ENCODE assay signal across 20 cellular contexts in the genomic region with DNA sequence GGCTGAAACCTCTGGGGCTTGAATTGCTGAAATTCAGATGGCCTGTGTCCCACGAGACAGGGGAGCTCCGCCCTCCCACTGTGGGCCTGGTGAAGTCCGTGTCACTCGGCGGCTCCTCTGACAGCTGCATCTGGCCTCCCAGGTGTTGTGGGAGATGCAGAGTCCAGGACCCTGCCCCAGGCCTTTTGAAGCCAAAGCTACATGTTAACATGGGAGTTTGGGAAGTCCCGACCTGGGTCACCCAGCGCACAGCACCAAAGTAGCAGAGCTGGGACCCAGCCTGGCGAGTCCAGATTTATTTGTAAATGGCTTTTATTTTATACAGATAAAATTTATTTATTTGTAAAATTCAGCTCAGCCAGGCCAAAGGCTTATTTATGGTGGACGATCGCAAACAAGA. TPM values are rescaled to one million over a fixed set of nuclear protein-coding genes. Genes with fewer than 3 reads are reported as not detected.
DNase-seq lines count a peak whose midpoint lies in the region; ATAC-seq and TF ChIP-seq lines count a peak whose summit lies in the region.
"Had no signal": no experiment of that assay in that cellular context is flagged by ENCODE, and none has a peak within 500 bp of the region (broad histone marks: within the 10 kb centered on the region; RNA-seq: fewer than 3 reads in every experiment).

No MANE protein-coding gene starts in this region.

- no peak overlapping the region for H3K4me3 Mint-ChIP-seq in WTC11
- H3K4me3 Mint-ChIP-seq: CD8-positive, alpha-beta T cell; HFFc6 had no signal

- intact Hi-C loops in Right ventricle myocardium superior (cut with DNase I): no loop called here
- intact Hi-C loops in right cardiac atrium (cut with DNase I): no loop called here
- intact Hi-C loops in sciatic nerve (cut with DNase I): no loop called here

- H3K27ac ChIP-seq in right cardiac atrium (ENCODE audit: low read length) (no peak overlapping the region), SJCRH30 (no peak overlapping the region)
- H3K27ac ChIP-seq: 22Rv1; A549; BLaER1 treated with 17β-estradiol and CSF1 and Interleukin-3, amounts not matched to agents 10 nM and 100 nM had no signal

- H3K9me3 Mint-ChIP-seq in WTC11: no peaks in the 10 kb centered on the region
- H3K9me3 Mint-ChIP-seq: CD8-positive, alpha-beta T cell had no signal

- no peak overlapping the region for H3K27ac Mint-ChIP-seq in WTC11
- H3K27ac Mint-ChIP-seq: CD8-positive, alpha-beta T cell; HFFc6 had no signal

- H3K27me3 ChIP-seq in right cardiac atrium (ENCODE audit: control insufficient read depth, insufficient read depth) (no peaks in the 10 kb centered on the region), SJCRH30 (no peaks in the 10 kb centered on the region)
- H3K27me3 ChIP-seq: BLaER1 treated with 17β-estradiol and CSF1 and Interleukin-3, amounts not matched to agents 10 nM and 100 nM had no signal

- H3K27me3 Mint-ChIP-seq in WTC11 (ENCODE audit: low read depth): no peaks in the 10 kb centered on the region

- CTCF ChIA-PET in WTC11 (lab: Charles Lee): interaction anchor here (1.0 kb wide), 1 partner anchor 131 kb away, joined by 3 read pairs; no protein-coding TSS in a partner anchor

- POLR2A ChIA-PET in WTC11 (lab: Charles Lee): no interaction called here

- H3K36me3 ChIP-seq in SJCRH30: no peaks in the 10 kb centered on the region

- 84% methylated on average over 10 of the region's 10 CpGs for WGBS in right cardiac atrium

- H3K4me1 ChIP-seq in right cardiac atrium (ENCODE audit: control insufficient read depth, insufficient read depth, low read length) (no peaks in the 10 kb centered on the region), SJCRH30 (no peaks in the 10 kb centered on the region)
- H3K4me1 ChIP-seq: A549 had no signal

- DNase-seq in Right ventricle myocardium superior (peak; percentile 10), right cardiac atrium (no peak), WTC11 (ENCODE audit: low spot score) (peak; percentile 7), sciatic nerve (ENCODE audit: low spot score) (peak; percentile 39), NAMALWA (ENCODE audit: low spot score) (no peak), SJCRH30 (no peak)
- DNase-seq: AML-193; Calu3; CD8-positive, alpha-beta T cell; DMS79 treated with DMSO at 0.1 percent for 48 hours; GF-D8; GOT3; H7; HFFc6; IMR-90 had no signal

- H3K4me3 ChIP-seq in right cardiac atrium (ENCODE audit: low read length) (no peak overlapping the region), SJCRH30 (no peak overlapping the region)
- H3K4me3 ChIP-seq: A549; BLaER1 treated with 17β-estradiol and CSF1 and Interleukin-3, amounts not matched to agents 10 nM and 100 nM had no signal

- peaks cover 25% of the 10 kb centered on the region for H3K36me3 Mint-ChIP-seq in WTC11

- TF ChIP-seq CTCF in WTC11 (IDR thresholded peaks at IDR 0.05): no peak

- H3K9me3 ChIP-seq in right cardiac atrium (ENCODE audit: control insufficient read depth, low read length): no peaks in the 10 kb centered on the region
- no peaks in the 10 kb centered on the region for H3K9me3 ChIP-seq in SJCRH30 (replicated peaks)
- H3K9me3 ChIP-seq: A549; BLaER1 treated with 17β-estradiol and CSF1 and Interleukin-3, amounts not matched to agents 10 nM and 100 nM had no signal

- ATAC-seq in Right ventricle myocardium superior (ENCODE audit: poor library complexity) (no peak), right cardiac atrium (no peak), WTC11 (no peak), sciatic nerve (no peak), HG03135 (IDR thresholded peaks at IDR 0.05; ENCODE audit: unreplicated experiment) (no peak)
- ATAC-seq: A549; CD8-positive, alpha-beta T cell; HCT116 had no signal

- H3K4me1 Mint-ChIP-seq in WTC11: peaks cover 10% of the 10 kb centered on the region

TF ChIP-seq in WTC11, 78 proteins besides CTCF, POLR2A, EP300 and RAD21 (continues in another document):
- TF ChIP-seq, protein P1, sequence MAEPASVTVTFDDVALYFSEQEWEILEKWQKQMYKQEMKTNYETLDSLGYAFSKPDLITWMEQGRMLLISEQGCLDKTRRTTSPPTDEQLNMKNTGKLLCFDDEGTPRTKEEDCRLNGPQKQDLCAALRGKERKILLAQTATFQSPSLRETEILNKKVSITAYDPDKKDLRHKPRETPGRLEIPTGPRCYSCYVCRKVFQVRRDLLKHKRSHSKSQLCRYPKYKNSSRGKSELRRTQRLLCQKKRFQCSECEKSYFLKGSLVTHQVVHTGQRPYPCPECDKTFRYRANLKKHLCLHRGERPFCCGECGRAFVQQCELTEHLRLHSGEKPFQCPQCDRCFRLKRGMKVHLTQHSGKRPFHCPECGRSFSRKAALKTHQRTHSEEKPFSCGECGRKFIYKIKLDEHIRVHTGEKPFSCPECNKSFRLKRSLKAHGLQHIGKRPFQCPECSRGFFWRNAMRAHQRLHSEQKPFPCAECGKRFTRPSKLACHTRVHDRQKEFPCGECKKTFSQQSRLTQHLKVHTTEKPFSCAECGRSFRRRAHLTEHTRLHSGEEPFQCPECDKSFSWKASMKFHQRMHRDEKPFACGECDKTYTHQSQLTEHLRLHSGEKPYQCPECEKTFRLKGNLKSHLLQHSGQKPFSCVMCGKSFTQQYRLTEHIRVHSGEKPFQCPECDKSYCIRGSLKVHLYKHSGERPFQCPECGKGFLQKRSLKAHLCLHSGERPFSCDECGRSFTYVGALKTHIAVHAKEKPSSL (CRISPR knock-in tag; conservative IDR thresholded peaks at IDR 0.05): no peak
- no peak for TF ChIP-seq NR1H2 (CRISPR knock-in tag; IDR thresholded peaks at IDR 0.05)
- TF ChIP-seq, protein P2, sequence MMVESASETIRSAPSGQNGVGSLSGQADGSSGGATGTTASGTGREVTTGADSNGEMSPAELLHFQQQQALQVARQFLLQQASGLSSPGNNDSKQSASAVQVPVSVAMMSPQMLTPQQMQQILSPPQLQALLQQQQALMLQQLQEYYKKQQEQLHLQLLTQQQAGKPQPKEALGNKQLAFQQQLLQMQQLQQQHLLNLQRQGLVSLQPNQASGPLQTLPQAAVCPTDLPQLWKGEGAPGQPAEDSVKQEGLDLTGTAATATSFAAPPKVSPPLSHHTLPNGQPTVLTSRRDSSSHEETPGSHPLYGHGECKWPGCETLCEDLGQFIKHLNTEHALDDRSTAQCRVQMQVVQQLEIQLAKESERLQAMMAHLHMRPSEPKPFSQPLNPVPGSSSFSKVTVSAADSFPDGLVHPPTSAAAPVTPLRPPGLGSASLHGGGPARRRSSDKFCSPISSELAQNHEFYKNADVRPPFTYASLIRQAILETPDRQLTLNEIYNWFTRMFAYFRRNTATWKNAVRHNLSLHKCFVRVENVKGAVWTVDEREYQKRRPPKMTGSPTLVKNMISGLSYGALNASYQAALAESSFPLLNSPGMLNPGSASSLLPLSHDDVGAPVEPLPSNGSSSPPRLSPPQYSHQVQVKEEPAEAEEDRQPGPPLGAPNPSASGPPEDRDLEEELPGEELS (CRISPR knock-in tag; IDR thresholded peaks at IDR 0.05): no peak
- no peak for TF ChIP-seq SP1 (CRISPR knock-in tag; conservative IDR thresholded peaks at IDR 0.05)
- no peak for TF ChIP-seq MAX (CRISPR knock-in tag; IDR thresholded peaks at IDR 0.05)
- TF ChIP-seq SMAD4 (CRISPR knock-in tag; IDR thresholded peaks at IDR 0.05): no peak
- no peak for TF ChIP-seq ZNF263 (CRISPR knock-in tag; IDR thresholded peaks at IDR 0.05; ENCODE audit: low read depth)
- TF ChIP-seq, protein P3, sequence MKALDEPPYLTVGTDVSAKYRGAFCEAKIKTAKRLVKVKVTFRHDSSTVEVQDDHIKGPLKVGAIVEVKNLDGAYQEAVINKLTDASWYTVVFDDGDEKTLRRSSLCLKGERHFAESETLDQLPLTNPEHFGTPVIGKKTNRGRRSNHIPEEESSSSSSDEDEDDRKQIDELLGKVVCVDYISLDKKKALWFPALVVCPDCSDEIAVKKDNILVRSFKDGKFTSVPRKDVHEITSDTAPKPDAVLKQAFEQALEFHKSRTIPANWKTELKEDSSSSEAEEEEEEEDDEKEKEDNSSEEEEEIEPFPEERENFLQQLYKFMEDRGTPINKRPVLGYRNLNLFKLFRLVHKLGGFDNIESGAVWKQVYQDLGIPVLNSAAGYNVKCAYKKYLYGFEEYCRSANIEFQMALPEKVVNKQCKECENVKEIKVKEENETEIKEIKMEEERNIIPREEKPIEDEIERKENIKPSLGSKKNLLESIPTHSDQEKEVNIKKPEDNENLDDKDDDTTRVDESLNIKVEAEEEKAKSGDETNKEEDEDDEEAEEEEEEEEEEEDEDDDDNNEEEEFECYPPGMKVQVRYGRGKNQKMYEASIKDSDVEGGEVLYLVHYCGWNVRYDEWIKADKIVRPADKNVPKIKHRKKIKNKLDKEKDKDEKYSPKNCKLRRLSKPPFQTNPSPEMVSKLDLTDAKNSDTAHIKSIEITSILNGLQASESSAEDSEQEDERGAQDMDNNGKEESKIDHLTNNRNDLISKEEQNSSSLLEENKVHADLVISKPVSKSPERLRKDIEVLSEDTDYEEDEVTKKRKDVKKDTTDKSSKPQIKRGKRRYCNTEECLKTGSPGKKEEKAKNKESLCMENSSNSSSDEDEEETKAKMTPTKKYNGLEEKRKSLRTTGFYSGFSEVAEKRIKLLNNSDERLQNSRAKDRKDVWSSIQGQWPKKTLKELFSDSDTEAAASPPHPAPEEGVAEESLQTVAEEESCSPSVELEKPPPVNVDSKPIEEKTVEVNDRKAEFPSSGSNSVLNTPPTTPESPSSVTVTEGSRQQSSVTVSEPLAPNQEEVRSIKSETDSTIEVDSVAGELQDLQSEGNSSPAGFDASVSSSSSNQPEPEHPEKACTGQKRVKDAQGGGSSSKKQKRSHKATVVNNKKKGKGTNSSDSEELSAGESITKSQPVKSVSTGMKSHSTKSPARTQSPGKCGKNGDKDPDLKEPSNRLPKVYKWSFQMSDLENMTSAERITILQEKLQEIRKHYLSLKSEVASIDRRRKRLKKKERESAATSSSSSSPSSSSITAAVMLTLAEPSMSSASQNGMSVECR (CRISPR knock-in tag; IDR thresholded peaks at IDR 0.05; ENCODE audit: borderline replicate concordance): no peak

RNA-seq across cellular contexts. Expression of gene SLC37A1, which starts 28.9 kb away (rescaled TPM):
- total RNA-seq in Right ventricle myocardium superior (3.8 TPM), right cardiac atrium (1 to 10 TPM; 2.7 to 2.9 (median 2.9) TPM), WTC11 (2021) (22.7 to 26.3 TPM (median 25.8 TPM) in 3 replicates), sciatic nerve (7.4 TPM)
- polyA plus RNA-seq in right cardiac atrium: 1.9 TPM
- total RNA-seq in SJCRH30 (2014; rRNA removed; shearing (Covaris generic)): not detected in 2 replicates
- total RNA-seq: HFFc6 had no signal

RNA-seq across cellular contexts. Expression of gene RSPH1, which starts 46.6 kb away (rescaled TPM):
- total RNA-seq in Right ventricle myocardium superior: not detected
- not detected for total RNA-seq in right cardiac atrium
- polyA plus RNA-seq in right cardiac atrium: not detected
- 0.11 to 0.30 TPM (median 0.16 TPM) in 3 replicates for total RNA-seq in WTC11 (2021)
- 0.58 TPM for total RNA-seq in sciatic nerve
- not detected in 2 replicates for total RNA-seq in SJCRH30 (2014; rRNA removed; shearing (Covaris generic))
- total RNA-seq: H7, HFFc6, IMR-90 had no signal
- polyA plus RNA-seq: IMR-90 had no signal

Comparison
In these comparisons a context has a peak if more than half of its experiments do, and no peak if none do; other contexts are left out.
1. DNase-seq: peak in Right ventricle myocardium superior (single experiment), WTC11 (single experiment) and sciatic nerve (single experiment); none in right cardiac atrium (0 of 3), NAMALWA (single experiment) and SJCRH30 (0 of 2).